Comparison of ENCODE assay signal across 18 cellular contexts in genomic region chr19:48471836-48472235, GRCh38. TPM values are rescaled to one million over a fixed set of nuclear protein-coding genes. Genes with fewer than 3 reads are reported as not detected.
"Had no signal": no experiment of that assay in that cellular context is flagged by ENCODE, and none has a peak within 500 bp of the region (broad histone marks: within the 10 kb centered on the region; RNA-seq: fewer than 3 reads in every experiment).

No MANE protein-coding gene starts in this region.

- ATAC-seq: esophagus mucosa; naive thymus-derived CD8-positive, alpha-beta T cell; T-cell had no signal

- H3K27ac Mint-ChIP-seq: activated T-helper 2 cell treated with anti-CD3 and anti-CD28 coated beads, Interferon-gamma antibody, Interleukin-2, Interleukin-4, amounts not matched to agents 10 μg/mL and 5 μg/mL and 100 μg/mL, durations not matched to agents 14 hours and 24 hours and 36 hours; memory B cell; type B pancreatic cell had no signal

- H3K27me3 Mint-ChIP-seq: memory B cell; naive thymus-derived CD8-positive, alpha-beta T cell; T-cell; type B pancreatic cell had no signal

- DNase-seq: activated CD4-positive, alpha-beta T cell treated with anti-CD3 and anti-CD28 coated beads for 1 hour; activated naive CD4-positive, alpha-beta T cell treated with anti-CD3 and anti-CD28 coated beads for 36 hours; dorsolateral prefrontal cortex; hippocampal formation; left ventricle myocardium inferior; naive thymus-derived CD8-positive, alpha-beta T cell; nucleus accumbens; SK-N-SH; stimulated activated CD4-positive, alpha-beta T cell treated with anti-CD3 and anti-CD28 coated beads, Interleukin-2, amount 100 ng/mL, for 48 hours; stimulated activated naive CD4-positive, alpha-beta T cell; substantia nigra; T-cell; T-helper 9 cell had no signal

- H3K9me3 Mint-ChIP-seq: activated naive CD4-positive, alpha-beta T cell treated with anti-CD3 and anti-CD28 coated beads for 36 hours; activated T-helper 2 cell treated with anti-CD3 and anti-CD28 coated beads, Interferon-gamma antibody, Interleukin-2, Interleukin-4, amounts not matched to agents 10 μg/mL and 5 μg/mL and 100 μg/mL, durations not matched to agents 14 hours and 24 hours and 36 hours; memory B cell; naive thymus-derived CD8-positive, alpha-beta T cell; T-cell; type B pancreatic cell had no signal

RNA-seq across cellular contexts. Expression of gene LMTK3, which starts 39.8 kb away (rescaled TPM):
- total RNA-seq: skeletal muscle tissue had no signal
